Comparison of ENCODE assay signal across 1 cellular context in the genomic region with DNA sequence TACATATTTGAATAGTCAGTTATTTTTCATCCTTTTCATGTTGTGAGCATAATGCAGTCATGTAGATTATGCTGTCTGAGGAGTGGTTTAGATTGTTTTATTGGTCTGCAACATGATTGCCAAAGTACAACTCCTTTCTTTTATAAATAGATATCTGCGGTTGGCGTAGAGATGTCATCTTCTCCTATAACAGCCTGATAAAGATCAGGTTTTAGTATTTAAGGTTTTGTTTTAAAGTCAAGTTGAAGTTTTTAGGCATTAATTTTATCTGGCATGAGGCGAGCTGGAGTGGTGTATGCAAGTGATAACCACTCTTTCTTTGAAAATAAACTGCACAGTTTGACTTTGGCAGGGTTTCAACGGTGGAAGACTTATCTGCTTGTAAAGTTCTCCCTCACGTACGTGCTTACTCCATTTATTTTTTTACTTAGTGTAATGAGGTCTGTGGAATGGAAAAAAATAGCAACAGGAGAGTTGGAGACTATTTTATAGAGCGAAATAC.
TF ChIP-seq lines count a peak whose summit lies in the region.

No MANE protein-coding gene starts in this region.

TF ChIP-seq in K562, 482 proteins besides CTCF, POLR2A, EP300 and RAD21 (continues in another document):
- TF ChIP-seq, protein P1, sequence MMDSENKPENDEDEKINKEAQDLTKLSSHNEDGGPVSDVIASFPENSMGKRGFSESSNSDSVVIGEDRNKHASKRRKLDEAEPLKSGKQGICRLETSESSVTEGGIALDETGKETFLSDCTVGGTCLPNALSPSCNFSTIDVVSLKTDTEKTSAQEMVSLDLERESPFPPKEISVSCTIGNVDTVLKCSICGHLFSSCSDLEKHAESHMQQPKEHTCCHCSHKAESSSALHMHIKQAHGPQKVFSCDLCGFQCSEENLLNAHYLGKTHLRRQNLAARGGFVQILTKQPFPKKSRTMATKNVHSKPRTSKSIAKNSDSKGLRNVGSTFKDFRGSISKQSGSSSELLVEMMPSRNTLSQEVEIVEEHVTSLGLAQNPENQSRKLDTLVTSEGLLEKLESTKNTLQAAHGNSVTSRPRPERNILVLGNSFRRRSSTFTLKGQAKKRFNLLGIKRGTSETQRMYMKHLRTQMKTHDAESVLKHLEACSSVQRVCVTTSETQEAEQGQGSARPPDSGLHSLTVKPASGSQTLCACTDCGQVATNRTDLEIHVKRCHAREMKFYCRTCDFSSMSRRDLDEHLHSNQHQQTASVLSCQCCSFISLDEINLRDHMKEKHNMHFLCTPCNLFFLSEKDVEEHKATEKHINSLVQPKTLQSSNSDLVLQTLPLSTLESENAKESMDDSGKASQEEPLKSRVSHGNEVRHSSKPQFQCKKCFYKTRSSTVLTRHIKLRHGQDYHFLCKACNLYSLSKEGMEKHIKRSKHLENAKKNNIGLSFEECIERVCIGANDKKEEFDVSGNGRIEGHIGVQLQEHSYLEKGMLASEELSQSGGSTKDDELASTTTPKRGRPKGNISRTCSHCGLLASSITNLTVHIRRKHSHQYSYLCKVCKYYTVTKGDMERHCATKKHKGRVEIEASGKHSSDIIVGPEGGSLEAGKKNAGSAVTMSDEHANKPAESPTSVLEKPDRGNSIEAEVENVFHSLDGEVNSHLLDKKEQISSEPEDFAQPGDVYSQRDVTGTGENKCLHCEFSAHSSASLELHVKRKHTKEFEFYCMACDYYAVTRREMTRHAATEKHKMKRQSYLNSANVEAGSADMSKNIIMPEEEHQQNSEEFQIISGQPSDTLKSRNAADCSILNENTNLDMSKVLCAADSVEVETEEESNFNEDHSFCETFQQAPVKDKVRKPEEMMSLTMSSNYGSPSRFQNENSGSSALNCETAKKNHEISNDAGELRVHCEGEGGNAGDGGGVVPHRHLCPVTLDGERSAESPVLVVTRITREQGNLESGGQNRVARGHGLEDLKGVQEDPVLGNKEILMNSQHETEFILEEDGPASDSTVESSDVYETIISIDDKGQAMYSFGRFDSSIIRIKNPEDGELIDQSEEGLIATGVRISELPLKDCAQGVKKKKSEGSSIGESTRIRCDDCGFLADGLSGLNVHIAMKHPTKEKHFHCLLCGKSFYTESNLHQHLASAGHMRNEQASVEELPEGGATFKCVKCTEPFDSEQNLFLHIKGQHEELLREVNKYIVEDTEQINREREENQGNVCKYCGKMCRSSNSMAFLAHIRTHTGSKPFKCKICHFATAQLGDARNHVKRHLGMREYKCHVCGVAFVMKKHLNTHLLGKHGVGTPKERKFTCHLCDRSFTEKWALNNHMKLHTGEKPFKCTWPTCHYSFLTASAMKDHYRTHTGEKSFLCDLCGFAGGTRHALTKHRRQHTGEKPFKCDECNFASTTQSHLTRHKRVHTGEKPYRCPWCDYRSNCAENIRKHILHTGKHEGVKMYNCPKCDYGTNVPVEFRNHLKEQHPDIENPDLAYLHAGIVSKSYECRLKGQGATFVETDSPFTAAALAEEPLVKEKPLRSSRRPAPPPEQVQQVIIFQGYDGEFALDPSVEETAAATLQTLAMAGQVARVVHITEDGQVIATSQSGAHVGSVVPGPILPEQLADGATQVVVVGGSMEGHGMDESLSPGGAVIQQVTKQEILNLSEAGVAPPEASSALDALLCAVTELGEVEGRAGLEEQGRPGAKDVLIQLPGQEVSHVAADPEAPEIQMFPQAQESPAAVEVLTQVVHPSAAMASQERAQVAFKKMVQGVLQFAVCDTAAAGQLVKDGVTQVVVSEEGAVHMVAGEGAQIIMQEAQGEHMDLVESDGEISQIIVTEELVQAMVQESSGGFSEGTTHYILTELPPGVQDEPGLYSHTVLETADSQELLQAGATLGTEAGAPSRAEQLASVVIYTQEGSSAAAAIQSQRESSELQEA (IDR thresholded peaks at IDR 0.05; ENCODE audit: low read depth), result no peak
- TF ChIP-seq HDAC6 (IDR thresholded peaks at IDR 0.05; ENCODE audit: low read depth, low read length), result no peak
- TF ChIP-seq RAD51 (IDR thresholded peaks at IDR 0.05; ENCODE audit: borderline replicate concordance, low read depth), result no peak
- no peak for TF ChIP-seq PML (IDR thresholded peaks at IDR 0.05; ENCODE audit: low read length)
- TF ChIP-seq MTA1 (IDR thresholded peaks at IDR 0.05; ENCODE audit: borderline replicate concordance), result no peak
- TF ChIP-seq, protein P2, sequence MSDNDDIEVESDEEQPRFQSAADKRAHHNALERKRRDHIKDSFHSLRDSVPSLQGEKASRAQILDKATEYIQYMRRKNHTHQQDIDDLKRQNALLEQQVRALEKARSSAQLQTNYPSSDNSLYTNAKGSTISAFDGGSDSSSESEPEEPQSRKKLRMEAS (CRISPR knock-in tag; IDR thresholded peaks at IDR 0.05), result no peak
- TF ChIP-seq ZNF696 (CRISPR knock-in tag; conservative IDR thresholded peaks at IDR 0.05), result no peak
- TF ChIP-seq, protein P3, sequence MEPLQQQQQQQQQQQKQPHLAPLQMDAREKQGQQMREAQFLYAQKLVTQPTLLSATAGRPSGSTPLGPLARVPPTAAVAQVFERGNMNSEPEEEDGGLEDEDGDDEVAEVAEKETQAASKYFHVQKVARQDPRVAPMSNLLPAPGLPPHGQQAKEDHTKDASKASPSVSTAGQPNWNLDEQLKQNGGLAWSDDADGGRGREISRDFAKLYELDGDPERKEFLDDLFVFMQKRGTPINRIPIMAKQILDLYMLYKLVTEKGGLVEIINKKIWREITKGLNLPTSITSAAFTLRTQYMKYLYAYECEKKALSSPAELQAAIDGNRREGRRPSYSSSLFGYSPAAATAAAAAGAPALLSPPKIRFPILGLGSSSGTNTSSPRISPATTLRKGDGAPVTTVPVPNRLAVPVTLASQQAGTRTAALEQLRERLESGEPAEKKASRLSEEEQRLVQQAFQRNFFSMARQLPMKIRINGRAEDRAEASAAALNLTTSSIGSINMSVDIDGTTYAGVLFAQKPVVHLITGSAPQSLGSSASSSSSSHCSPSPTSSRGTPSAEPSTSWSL (CRISPR knock-in tag; IDR thresholded peaks at IDR 0.05; ENCODE audit: borderline replicate concordance), result no peak
- TF ChIP-seq ZNF217 (CRISPR knock-in tag; IDR thresholded peaks at IDR 0.05), result no peak
- TF ChIP-seq TRIM24 (IDR thresholded peaks at IDR 0.05), result peak in 1 of 2 experiments; percentile 34; a peak in 2 of 4 replicates
- peak; percentile 88 for TF ChIP-seq NFIC (IDR thresholded peaks at IDR 0.05)
- TF ChIP-seq STAT5B (CRISPR knock-in tag; IDR thresholded peaks at IDR 0.05), result no peak
- 0 out of 2 replicates have a peak, but pooled peaks have one; percentile 53 for TF ChIP-seq EHMT2 (IDR thresholded peaks at IDR 0.05)
- TF ChIP-seq DACH1 (IDR thresholded peaks at IDR 0.05; ENCODE audit: partially characterized antibody), result peak; percentile 41
- no peak for TF ChIP-seq ETV5 (CRISPR knock-in tag; IDR thresholded peaks at IDR 0.05; ENCODE audit: low read depth)
- TF ChIP-seq GABPB2 (CRISPR knock-in tag; conservative IDR thresholded peaks at IDR 0.05), result no peak
- no peak for TF ChIP-seq HDAC3 (IDR thresholded peaks at IDR 0.05; ENCODE audit: borderline replicate concordance, partially characterized antibody)
- TF ChIP-seq, protein P4, sequence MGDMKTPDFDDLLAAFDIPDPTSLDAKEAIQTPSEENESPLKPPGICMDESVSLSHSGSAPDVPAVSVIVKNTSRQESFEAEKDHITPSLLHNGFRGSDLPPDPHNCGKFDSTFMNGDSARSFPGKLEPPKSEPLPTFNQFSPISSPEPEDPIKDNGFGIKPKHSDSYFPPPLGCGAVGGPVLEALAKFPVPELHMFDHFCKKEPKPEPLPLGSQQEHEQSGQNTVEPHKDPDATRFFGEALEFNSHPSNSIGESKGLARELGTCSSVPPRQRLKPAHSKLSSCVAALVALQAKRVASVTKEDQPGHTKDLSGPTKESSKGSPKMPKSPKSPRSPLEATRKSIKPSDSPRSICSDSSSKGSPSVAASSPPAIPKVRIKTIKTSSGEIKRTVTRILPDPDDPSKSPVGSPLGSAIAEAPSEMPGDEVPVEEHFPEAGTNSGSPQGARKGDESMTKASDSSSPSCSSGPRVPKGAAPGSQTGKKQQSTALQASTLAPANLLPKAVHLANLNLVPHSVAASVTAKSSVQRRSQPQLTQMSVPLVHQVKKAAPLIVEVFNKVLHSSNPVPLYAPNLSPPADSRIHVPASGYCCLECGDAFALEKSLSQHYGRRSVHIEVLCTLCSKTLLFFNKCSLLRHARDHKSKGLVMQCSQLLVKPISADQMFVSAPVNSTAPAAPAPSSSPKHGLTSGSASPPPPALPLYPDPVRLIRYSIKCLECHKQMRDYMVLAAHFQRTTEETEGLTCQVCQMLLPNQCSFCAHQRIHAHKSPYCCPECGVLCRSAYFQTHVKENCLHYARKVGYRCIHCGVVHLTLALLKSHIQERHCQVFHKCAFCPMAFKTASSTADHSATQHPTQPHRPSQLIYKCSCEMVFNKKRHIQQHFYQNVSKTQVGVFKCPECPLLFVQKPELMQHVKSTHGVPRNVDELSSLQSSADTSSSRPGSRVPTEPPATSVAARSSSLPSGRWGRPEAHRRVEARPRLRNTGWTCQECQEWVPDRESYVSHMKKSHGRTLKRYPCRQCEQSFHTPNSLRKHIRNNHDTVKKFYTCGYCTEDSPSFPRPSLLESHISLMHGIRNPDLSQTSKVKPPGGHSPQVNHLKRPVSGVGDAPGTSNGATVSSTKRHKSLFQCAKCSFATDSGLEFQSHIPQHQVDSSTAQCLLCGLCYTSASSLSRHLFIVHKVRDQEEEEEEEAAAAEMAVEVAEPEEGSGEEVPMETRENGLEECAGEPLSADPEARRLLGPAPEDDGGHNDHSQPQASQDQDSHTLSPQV (IDR thresholded peaks at IDR 0.05), result peak; percentile 53; the same call in 1 of the 2 replicates
- no peak for TF ChIP-seq ZNF551 (CRISPR knock-in tag; IDR thresholded peaks at IDR 0.05)
- no peak for TF ChIP-seq CBX5 (IDR thresholded peaks at IDR 0.05; ENCODE audit: borderline replicate concordance, low read depth)
- no peak for TF ChIP-seq ZNF586 (CRISPR knock-in tag; conservative IDR thresholded peaks at IDR 0.05)
- TF ChIP-seq ELF1 (tag; IDR thresholded peaks at IDR 0.05), result no peak
- TF ChIP-seq, protein P5, sequence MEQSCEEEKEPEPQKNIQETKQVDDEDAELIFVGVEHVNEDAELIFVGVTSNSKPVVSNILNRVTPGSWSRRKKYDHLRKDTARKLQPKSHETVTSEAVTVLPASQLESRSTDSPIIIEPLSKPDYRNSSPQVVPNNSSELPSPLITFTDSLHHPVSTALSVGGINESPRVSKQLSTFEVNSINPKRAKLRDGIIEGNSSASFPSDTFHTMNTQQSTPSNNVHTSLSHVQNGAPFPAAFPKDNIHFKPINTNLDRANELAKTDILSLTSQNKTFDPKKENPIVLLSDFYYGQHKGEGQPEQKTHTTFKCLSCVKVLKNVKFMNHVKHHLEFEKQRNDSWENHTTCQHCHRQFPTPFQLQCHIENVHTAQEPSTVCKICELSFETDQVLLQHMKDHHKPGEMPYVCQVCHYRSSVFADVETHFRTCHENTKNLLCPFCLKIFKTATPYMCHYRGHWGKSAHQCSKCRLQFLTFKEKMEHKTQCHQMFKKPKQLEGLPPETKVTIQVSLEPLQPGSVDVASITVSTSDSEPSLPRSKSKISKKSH (CRISPR knock-in tag; IDR thresholded peaks at IDR 0.05), result no peak
- TF ChIP-seq SMARCC2 (IDR thresholded peaks at IDR 0.05; ENCODE audit: low read depth), result peak; percentile 44; the same call in 1 of the 2 replicates
- TF ChIP-seq, protein P6, sequence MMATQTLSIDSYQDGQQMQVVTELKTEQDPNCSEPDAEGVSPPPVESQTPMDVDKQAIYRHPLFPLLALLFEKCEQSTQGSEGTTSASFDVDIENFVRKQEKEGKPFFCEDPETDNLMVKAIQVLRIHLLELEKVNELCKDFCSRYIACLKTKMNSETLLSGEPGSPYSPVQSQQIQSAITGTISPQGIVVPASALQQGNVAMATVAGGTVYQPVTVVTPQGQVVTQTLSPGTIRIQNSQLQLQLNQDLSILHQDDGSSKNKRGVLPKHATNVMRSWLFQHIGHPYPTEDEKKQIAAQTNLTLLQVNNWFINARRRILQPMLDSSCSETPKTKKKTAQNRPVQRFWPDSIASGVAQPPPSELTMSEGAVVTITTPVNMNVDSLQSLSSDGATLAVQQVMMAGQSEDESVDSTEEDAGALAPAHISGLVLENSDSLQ (IDR thresholded peaks at IDR 0.05), result no peak
- TF ChIP-seq, protein P7, sequence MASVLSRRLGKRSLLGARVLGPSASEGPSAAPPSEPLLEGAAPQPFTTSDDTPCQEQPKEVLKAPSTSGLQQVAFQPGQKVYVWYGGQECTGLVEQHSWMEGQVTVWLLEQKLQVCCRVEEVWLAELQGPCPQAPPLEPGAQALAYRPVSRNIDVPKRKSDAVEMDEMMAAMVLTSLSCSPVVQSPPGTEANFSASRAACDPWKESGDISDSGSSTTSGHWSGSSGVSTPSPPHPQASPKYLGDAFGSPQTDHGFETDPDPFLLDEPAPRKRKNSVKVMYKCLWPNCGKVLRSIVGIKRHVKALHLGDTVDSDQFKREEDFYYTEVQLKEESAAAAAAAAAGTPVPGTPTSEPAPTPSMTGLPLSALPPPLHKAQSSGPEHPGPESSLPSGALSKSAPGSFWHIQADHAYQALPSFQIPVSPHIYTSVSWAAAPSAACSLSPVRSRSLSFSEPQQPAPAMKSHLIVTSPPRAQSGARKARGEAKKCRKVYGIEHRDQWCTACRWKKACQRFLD (CRISPR knock-in tag; IDR thresholded peaks at IDR 0.05), result no peak
- no peak for TF ChIP-seq TGIF2 (CRISPR knock-in tag; IDR thresholded peaks at IDR 0.05)
- TF ChIP-seq, protein P8, sequence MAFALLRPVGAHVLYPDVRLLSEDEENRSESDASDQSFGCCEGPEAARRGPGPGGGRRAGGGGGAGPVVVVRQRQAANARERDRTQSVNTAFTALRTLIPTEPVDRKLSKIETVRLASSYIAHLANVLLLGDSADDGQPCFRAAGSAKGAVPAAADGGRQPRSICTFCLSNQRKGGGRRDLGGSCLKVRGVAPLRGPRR (CRISPR knock-in tag; IDR thresholded peaks at IDR 0.05), result no peak
- TF ChIP-seq, protein P9, sequence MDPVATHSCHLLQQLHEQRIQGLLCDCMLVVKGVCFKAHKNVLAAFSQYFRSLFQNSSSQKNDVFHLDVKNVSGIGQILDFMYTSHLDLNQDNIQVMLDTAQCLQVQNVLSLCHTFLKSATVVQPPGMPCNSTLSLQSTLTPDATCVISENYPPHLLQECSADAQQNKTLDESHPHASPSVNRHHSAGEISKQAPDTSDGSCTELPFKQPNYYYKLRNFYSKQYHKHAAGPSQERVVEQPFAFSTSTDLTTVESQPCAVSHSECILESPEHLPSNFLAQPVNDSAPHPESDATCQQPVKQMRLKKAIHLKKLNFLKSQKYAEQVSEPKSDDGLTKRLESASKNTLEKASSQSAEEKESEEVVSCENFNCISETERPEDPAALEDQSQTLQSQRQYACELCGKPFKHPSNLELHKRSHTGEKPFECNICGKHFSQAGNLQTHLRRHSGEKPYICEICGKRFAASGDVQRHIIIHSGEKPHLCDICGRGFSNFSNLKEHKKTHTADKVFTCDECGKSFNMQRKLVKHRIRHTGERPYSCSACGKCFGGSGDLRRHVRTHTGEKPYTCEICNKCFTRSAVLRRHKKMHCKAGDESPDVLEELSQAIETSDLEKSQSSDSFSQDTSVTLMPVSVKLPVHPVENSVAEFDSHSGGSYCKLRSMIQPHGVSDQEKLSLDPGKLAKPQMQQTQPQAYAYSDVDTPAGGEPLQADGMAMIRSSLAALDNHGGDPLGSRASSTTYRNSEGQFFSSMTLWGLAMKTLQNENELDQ (CRISPR knock-in tag; IDR thresholded peaks at IDR 0.05; ENCODE audit: borderline replicate concordance), result no peak
- no peak for TF ChIP-seq OTX1 (CRISPR knock-in tag; IDR thresholded peaks at IDR 0.05)
- peak; percentile 68; the same call in 1 of the 2 replicates for TF ChIP-seq CC2D1A (IDR thresholded peaks at IDR 0.05)
- peak; percentile 81 for TF ChIP-seq STAT5A (IDR thresholded peaks at IDR 0.05; ENCODE audit: borderline replicate concordance, low read length)
- TF ChIP-seq CBX3 (IDR thresholded peaks at IDR 0.05; ENCODE audit: borderline replicate concordance in 1 of 2, low read length in 2 of 2), result no peak
- no peak for TF ChIP-seq RBM17 (IDR thresholded peaks at IDR 0.05; ENCODE audit: borderline replicate concordance, low read depth, low read length)
- TF ChIP-seq XRCC3 (IDR thresholded peaks at IDR 0.05), result no peak
- TF ChIP-seq KDM1A (IDR thresholded peaks at IDR 0.05), result peak in 1 of 2 experiments; percentile 41; a peak in 2 of 4 replicates
- no peak for TF ChIP-seq HLTF (IDR thresholded peaks at IDR 0.05)
